In genomic region chr2:10446631-10447030, GRCh38 we compare ENCODE assay signal across 9 cellular contexts. TPM values are rescaled to one million over a fixed set of nuclear protein-coding genes. Genes with fewer than 3 reads are reported as not detected.
DNase-seq lines count a peak whose midpoint lies in the region; ATAC-seq and TF ChIP-seq lines count a peak whose summit lies in the region.
"Had no signal": no experiment of that assay in that cellular context is flagged by ENCODE, and none has a peak within 500 bp of the region (broad histone marks: within the 10 kb centered on the region; RNA-seq: fewer than 3 reads in every experiment).

No MANE protein-coding gene starts in this region.

- H3K27me3 Mint-ChIP-seq in effector memory CD8-positive, alpha-beta T cell: no peaks in the 10 kb centered on the region

- peaks cover 13 to 17% of the 10 kb centered on the region in 2 donors for H3K4me1 Mint-ChIP-seq in effector memory CD8-positive, alpha-beta T cell (ENCODE audit: low read depth in 2 of 2)

- H3K9me3 Mint-ChIP-seq in effector memory CD8-positive, alpha-beta T cell: no peaks in the 10 kb centered on the region

- peak overlapping the region; percentile 67 to 88 for H3K4me3 Mint-ChIP-seq in effector memory CD8-positive, alpha-beta T cell

- peak overlapping the region; percentile 88 for H3K4me2 ChIP-seq in parathyroid adenoma (ENCODE audit: low read length)

- H3K9me3 ChIP-seq in ES-I3 (ENCODE audit: control insufficient read depth, insufficient read depth, low read length): no peaks in the 10 kb centered on the region
- no peaks in the 10 kb centered on the region for H3K9me3 ChIP-seq in parathyroid adenoma (ENCODE audit: control insufficient read depth, low read length)

- H2AFZ ChIP-seq in parathyroid adenoma: no peak overlapping the region

- H3K4me3 ChIP-seq in parathyroid adenoma (ENCODE audit: low read depth, low read length): peak overlapping the region; percentile 82

- H3K27ac ChIP-seq in parathyroid adenoma: no peak overlapping the region

- no peak for TF ChIP-seq CTCF in parathyroid adenoma (IDR thresholded peaks at IDR 0.05)

- ATAC-seq in effector memory CD8-positive, alpha-beta T cell (replicated peaks): no peak
- ATAC-seq in HG02610 (IDR thresholded peaks at IDR 0.05; ENCODE audit: unreplicated experiment): no peak

- H3K9ac ChIP-seq in ES-I3 (ENCODE audit: low read depth, low read length) (peak overlapping the region; percentile 62; the same call in 1 of the 2 replicates), parathyroid adenoma (no peak overlapping the region)

- H3K36me3 ChIP-seq in ES-I3 (ENCODE audit: insufficient read depth, low read length) (peaks cover 22% of the 10 kb centered on the region), parathyroid adenoma (ENCODE audit: control insufficient read depth, insufficient read depth, low read length) (no peaks in the 10 kb centered on the region)

- H3K79me2 ChIP-seq in parathyroid adenoma: no peaks in the 10 kb centered on the region

- peaks cover 68% of the 10 kb centered on the region for H3K36me3 Mint-ChIP-seq in effector memory CD8-positive, alpha-beta T cell (ENCODE audit: insufficient read depth)

- H3K27me3 ChIP-seq in parathyroid adenoma (ENCODE audit: control insufficient read depth, insufficient read depth, low read length): no peaks in the 10 kb centered on the region

- H3K27ac Mint-ChIP-seq in effector memory CD8-positive, alpha-beta T cell: peak overlapping the region in 1 of 2 donors; percentile 93

- H3K4me1 ChIP-seq in ES-I3 (ENCODE audit: insufficient read depth, low read length): peaks cover 8% of the 10 kb centered on the region; the same call in 1 of the 2 replicates
- H3K4me1 ChIP-seq in parathyroid adenoma: peaks cover 2% of the 10 kb centered on the region

- peak; percentile 4 for DNase-seq in NCI-H69 (lab: John Stamatoyannopoulos, UW)
- no peak for DNase-seq in effector memory CD8-positive, alpha-beta T cell
- no peak for DNase-seq in NCI-H1694 treated with DMSO at 0.1 percent for 48 hours (lab: John Stamatoyannopoulos, UW)
- DNase-seq in mucosa of gallbladder (ENCODE audit: low spot score): no peak
- DNase-seq in C1 segment of cervical spinal cord (lab: John Stamatoyannopoulos, UW): no peak
- DNase-seq: activated CD4-positive, alpha-beta T cell treated with anti-CD3 and anti-CD28 coated beads, Interleukin-2, amount 50 U/mL, for 48 hours had no signal

RNA-seq across cellular contexts. Expression of gene ODC1, which starts 1.5 kb away (rescaled TPM):
- 48.7 TPM for total RNA-seq in mucosa of gallbladder
